In genomic region chr14:23053426-23053825, GRCh38 we compare ENCODE assay signal across 34 cellular contexts. TPM values are rescaled to one million over a fixed set of nuclear protein-coding genes. Genes with fewer than 3 reads are reported as not detected.
"Had no signal": no experiment of that assay in that cellular context is flagged by ENCODE, and none has a peak within 500 bp of the region (broad histone marks: within the 10 kb centered on the region; RNA-seq: fewer than 3 reads in every experiment).

No MANE protein-coding gene starts in this region.

- H3K27ac Mint-ChIP-seq: activated CD4-positive, alpha-beta T cell treated with anti-CD3 and anti-CD28 coated beads, Interleukin-2, amount 10 ng/mL, durations not matched to agents 24 days and 14 days; activated CD8-positive, alpha-beta T cell treated with anti-CD3 and anti-CD28 coated beads for 36 hours; activated naive CD8-positive, alpha-beta T cell treated with anti-CD3 and anti-CD28 coated beads, Interleukin-2, amount 10 ng/mL, durations not matched to agents 7 days and 5 days; activated T-cell treated with anti-CD3 and anti-CD28 coated beads, Interleukin-2, amount 50 U/mL, for 72 hours; activated T-helper 17 cell treated with anti-CD3 and anti-CD28 coated beads, Interleukin-2, amount 50 U/mL, for 72 hours had no signal

- H3K36me3 ChIP-seq: Peyer's patch had no signal

- H3K36me3 Mint-ChIP-seq: activated naive CD8-positive, alpha-beta T cell treated with anti-CD3 and anti-CD28 coated beads, Interleukin-2, amount 10 ng/mL, durations not matched to agents 7 days and 5 days had no signal

- H3K9me3 ChIP-seq: ascending aorta, Peyer's patch had no signal

- ATAC-seq: activated CD8-positive, alpha-beta T cell treated with anti-CD3 and anti-CD28 coated beads for 36 hours; activated T-cell treated with anti-CD3 and anti-CD28 coated beads, Interleukin-2, amount 50 U/mL, for 72 hours; activated T-helper 17 cell treated with anti-CD3 and anti-CD28 coated beads, Interleukin-2, amount 50 U/mL, for 72 hours; PC-3 had no signal

- H3K9me3 Mint-ChIP-seq: activated CD4-positive, alpha-beta T cell treated with anti-CD3 and anti-CD28 coated beads, Interleukin-2, amount 10 ng/mL, durations not matched to agents 24 days and 14 days; activated CD8-positive, alpha-beta T cell treated with anti-CD3 and anti-CD28 coated beads for 36 hours; activated naive CD8-positive, alpha-beta T cell treated with anti-CD3 and anti-CD28 coated beads, Interleukin-2, amount 10 ng/mL, durations not matched to agents 7 days and 5 days; activated T-cell treated with anti-CD3 and anti-CD28 coated beads, Interleukin-2, amount 50 U/mL, for 72 hours; activated T-helper 17 cell treated with anti-CD3 and anti-CD28 coated beads, Interleukin-2, amount 50 U/mL, for 72 hours had no signal

- H3K27me3 ChIP-seq: ascending aorta, Peyer's patch had no signal

- H3K4me3 ChIP-seq: ascending aorta, Peyer's patch had no signal

- DNase-seq: activated CD4-positive, alpha-beta T cell treated with anti-CD3 and anti-CD28 coated beads, Interleukin-2, amount 10 ng/mL, durations not matched to agents 24 days and 14 days; activated CD4-positive, alpha-beta T cell treated with anti-CD3 and anti-CD28 coated beads, Interleukin-2, amount 50 U/mL, for 4 hours; activated CD8-positive, alpha-beta T cell treated with anti-CD3 and anti-CD28 coated beads for 36 hours; activated effector memory CD4-positive, alpha-beta T cell treated with anti-CD3 and anti-CD28 coated beads, Interleukin-2, amount 50 U/mL, for 16 hours; activated naive CD4-positive, alpha-beta T cell; activated naive CD4-positive, alpha-beta T cell treated with anti-CD3 and anti-CD28 coated beads, Interleukin-2, amount 50 U/mL, for 16 hours; activated naive CD8-positive, alpha-beta T cell treated with anti-CD3 and anti-CD28 coated beads, Interleukin-2, amount 10 ng/mL, durations not matched to agents 7 days and 5 days; activated T-cell treated with anti-CD3 and anti-CD28 coated beads, Interleukin-2, amount 50 U/mL, for 1 hour; activated T-cell treated with anti-CD3 and anti-CD28 coated beads, Interleukin-2, amount 50 U/mL, for 72 hours; amygdala; Karpas-422; KBM-7; NCI-H1048; NCI-H1105 treated with DMSO at 0.1 percent for 48 hours; NCI-H1436; NCI-H1694; NCI-H1930; NCI-H345; NCI-H524 treated with DMSO at 0.1 percent for 48 hours; PC-3; Right ventricle myocardium superior; RPMI8226; SW 1271; T-helper 1 cell; T1000 had no signal

- H3K27ac ChIP-seq: ascending aorta, Peyer's patch had no signal

- H3K4me3 Mint-ChIP-seq: activated CD4-positive, alpha-beta T cell treated with anti-CD3 and anti-CD28 coated beads, Interleukin-2, amount 10 ng/mL, durations not matched to agents 24 days and 14 days; activated CD8-positive, alpha-beta T cell treated with anti-CD3 and anti-CD28 coated beads for 36 hours; activated naive CD8-positive, alpha-beta T cell treated with anti-CD3 and anti-CD28 coated beads, Interleukin-2, amount 10 ng/mL, durations not matched to agents 7 days and 5 days; activated T-cell treated with anti-CD3 and anti-CD28 coated beads, Interleukin-2, amount 50 U/mL, for 72 hours; activated T-helper 17 cell treated with anti-CD3 and anti-CD28 coated beads, Interleukin-2, amount 50 U/mL, for 72 hours had no signal

RNA-seq across cellular contexts. Expression of gene PSMB11, which starts 11.4 kb away (rescaled TPM):
- total RNA-seq: activated CD4-positive, alpha-beta T cell treated with anti-CD3 and anti-CD28 coated beads, Interleukin-2, amount 10 ng/mL, durations not matched to agents 24 days and 14 days; activated CD8-positive, alpha-beta memory T cell treated with anti-CD3 and anti-CD28 coated beads for 36 hours; activated CD8-positive, alpha-beta T cell treated with anti-CD3 and anti-CD28 coated beads for 36 hours; activated naive CD8-positive, alpha-beta T cell treated with anti-CD3 and anti-CD28 coated beads, Interleukin-2, amount 10 ng/mL, durations not matched to agents 7 days and 5 days; activated T-cell treated with anti-CD3 and anti-CD28 coated beads, Interleukin-2, amount 50 U/mL, for 72 hours; activated T-helper 17 cell treated with anti-CD3 and anti-CD28 coated beads, Interleukin-2, amount 50 U/mL, for 72 hours; ascending aorta; cardiac septum; MCF 10A; NCI-H460; PC-3; Peyer's patch; Right ventricle myocardium superior; T-helper 2 cell treated with Interferon-gamma antibody and Interleukin-4, amounts not matched to agents 100 ng/mL and 5 ng/mL, for 36 hours had no signal
- polyA plus RNA-seq: adipose tissue had no signal
